In the genomic region with DNA sequence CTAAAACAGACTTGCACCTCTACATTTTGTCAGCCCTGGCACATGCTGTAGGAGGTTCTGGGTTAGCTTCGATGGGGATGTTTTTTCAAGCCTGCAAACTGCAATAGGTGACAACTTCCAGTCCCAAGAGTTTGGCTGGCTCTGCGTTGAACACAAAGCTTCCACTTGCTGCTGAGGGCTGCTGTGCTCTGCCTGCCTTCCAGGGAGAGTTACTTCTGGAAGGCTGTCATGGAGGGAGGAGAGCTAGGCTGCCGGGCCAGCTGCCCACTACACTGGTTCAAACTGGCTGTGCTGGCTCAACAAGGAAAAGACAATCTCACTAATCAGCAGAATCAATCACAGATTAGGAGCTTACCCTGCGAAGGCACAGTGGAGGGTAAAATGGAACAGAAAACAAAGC, we compare ENCODE assay signal across 1 cellular context.
TF ChIP-seq lines count a peak whose summit lies in the region.

No MANE protein-coding gene starts in this region.

TF ChIP-seq in K562, 482 proteins besides CTCF, POLR2A, EP300 and RAD21 (continued from another document):
- TF ChIP-seq, protein P1, sequence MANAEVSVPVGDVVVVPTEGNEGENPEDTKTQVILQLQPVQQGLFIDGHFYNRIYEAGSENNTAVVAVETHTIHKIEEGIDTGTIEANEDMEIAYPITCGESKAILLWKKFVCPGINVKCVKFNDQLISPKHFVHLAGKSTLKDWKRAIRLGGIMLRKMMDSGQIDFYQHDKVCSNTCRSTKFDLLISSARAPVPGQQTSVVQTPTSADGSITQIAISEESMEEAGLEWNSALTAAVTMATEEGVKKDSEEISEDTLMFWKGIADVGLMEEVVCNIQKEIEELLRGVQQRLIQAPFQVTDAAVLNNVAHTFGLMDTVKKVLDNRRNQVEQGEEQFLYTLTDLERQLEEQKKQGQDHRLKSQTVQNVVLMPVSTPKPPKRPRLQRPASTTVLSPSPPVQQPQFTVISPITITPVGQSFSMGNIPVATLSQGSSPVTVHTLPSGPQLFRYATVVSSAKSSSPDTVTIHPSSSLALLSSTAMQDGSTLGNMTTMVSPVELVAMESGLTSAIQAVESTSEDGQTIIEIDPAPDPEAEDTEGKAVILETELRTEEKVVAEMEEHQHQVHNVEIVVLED (CRISPR knock-in tag; IDR thresholded peaks at IDR 0.05) = peak; percentile 26; the same call in 1 of the 2 replicates
- TF ChIP-seq BCL6 (CRISPR knock-in tag; IDR thresholded peaks at IDR 0.05) (0 out of 2 replicates have a peak, but pooled peaks have one; percentile 33), SRF (CRISPR knock-in tag; IDR thresholded peaks at IDR 0.05) (0 out of 4 replicates have a peak, but pooled peaks of 1 of the 2 experiments have one; percentile 14), ZNF583 (CRISPR knock-in tag; IDR thresholded peaks at IDR 0.05) (peak; percentile 89; the same call in 1 of the 2 replicates), GABPA (tag; conservative IDR thresholded peaks at IDR 0.05; ENCODE audit: low read depth) (0 out of 2 replicates have a peak, but pooled peaks have one; percentile 22), ZNF41 (CRISPR knock-in tag; conservative IDR thresholded peaks at IDR 0.05) (peak; percentile 45; the same call in 1 of the 2 replicates), SOX6 (IDR thresholded peaks at IDR 0.05) (0 out of 2 replicates have a peak, but pooled peaks have one; percentile 28), KLF6 (CRISPR knock-in tag; IDR thresholded peaks at IDR 0.05; ENCODE audit: borderline replicate concordance) (peak; percentile 85; the same call in 1 of the 2 replicates), SP1 (CRISPR knock-in tag; IDR thresholded peaks at IDR 0.05) (no peak), MAZ (CRISPR knock-in tag; conservative IDR thresholded peaks at IDR 0.05 in 1 of 2, IDR thresholded peaks at IDR 0.05 in 1 of 2) (peak in 1 of 2 experiments; percentile 72; a peak in 2 of 4 replicates), PYGO2 (tag; IDR thresholded peaks at IDR 0.05) (peak; percentile 75; the same call in 1 of the 2 replicates), BACH1 (tag; IDR thresholded peaks at IDR 0.05) (0 out of 2 replicates have a peak, but pooled peaks have one; percentile 48), HDAC8 (tag; IDR thresholded peaks at IDR 0.05) (no peak), NR2C1 (IDR thresholded peaks at IDR 0.05) (no peak), NR2C1 (tag; IDR thresholded peaks at IDR 0.05) (peak; percentile 56; the same call in 1 of the 2 replicates), ZNF224 (CRISPR knock-in tag; IDR thresholded peaks at IDR 0.05) (no peak), ZNF76 (CRISPR knock-in tag; IDR thresholded peaks at IDR 0.05; ENCODE audit: borderline replicate concordance) (peak; percentile 50; the same call in 1 of the 2 replicates), ZNF316 (IDR thresholded peaks at IDR 0.05) (peak; percentile 67), ZNF717 (CRISPR knock-in tag; IDR thresholded peaks at IDR 0.05) (no peak), CXXC5 (CRISPR knock-in tag; IDR thresholded peaks at IDR 0.05) (peak; percentile 55), ZNF175 (CRISPR knock-in tag; IDR thresholded peaks at IDR 0.05; ENCODE audit: low read depth) (0 out of 2 replicates have a peak, but pooled peaks have one; percentile 35), SRSF9 (IDR thresholded peaks at IDR 0.05; ENCODE audit: borderline replicate concordance, low read depth, low read length) (no peak), E2F3 (CRISPR knock-in tag; IDR thresholded peaks at IDR 0.05) (peak; percentile 91), ERF (CRISPR knock-in tag; IDR thresholded peaks at IDR 0.05) (peak; percentile 67; the same call in 1 of the 2 replicates), L3MBTL2 (IDR thresholded peaks at IDR 0.05) (peak; percentile 62)
- TF ChIP-seq, protein P2, sequence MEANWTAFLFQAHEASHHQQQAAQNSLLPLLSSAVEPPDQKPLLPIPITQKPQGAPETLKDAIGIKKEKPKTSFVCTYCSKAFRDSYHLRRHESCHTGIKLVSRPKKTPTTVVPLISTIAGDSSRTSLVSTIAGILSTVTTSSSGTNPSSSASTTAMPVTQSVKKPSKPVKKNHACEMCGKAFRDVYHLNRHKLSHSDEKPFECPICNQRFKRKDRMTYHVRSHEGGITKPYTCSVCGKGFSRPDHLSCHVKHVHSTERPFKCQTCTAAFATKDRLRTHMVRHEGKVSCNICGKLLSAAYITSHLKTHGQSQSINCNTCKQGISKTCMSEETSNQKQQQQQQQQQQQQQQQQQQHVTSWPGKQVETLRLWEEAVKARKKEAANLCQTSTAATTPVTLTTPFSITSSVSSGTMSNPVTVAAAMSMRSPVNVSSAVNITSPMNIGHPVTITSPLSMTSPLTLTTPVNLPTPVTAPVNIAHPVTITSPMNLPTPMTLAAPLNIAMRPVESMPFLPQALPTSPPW (CRISPR knock-in tag; IDR thresholded peaks at IDR 0.05) = peak; percentile 25; the same call in 1 of the 2 replicates
- TF ChIP-seq, protein P3, sequence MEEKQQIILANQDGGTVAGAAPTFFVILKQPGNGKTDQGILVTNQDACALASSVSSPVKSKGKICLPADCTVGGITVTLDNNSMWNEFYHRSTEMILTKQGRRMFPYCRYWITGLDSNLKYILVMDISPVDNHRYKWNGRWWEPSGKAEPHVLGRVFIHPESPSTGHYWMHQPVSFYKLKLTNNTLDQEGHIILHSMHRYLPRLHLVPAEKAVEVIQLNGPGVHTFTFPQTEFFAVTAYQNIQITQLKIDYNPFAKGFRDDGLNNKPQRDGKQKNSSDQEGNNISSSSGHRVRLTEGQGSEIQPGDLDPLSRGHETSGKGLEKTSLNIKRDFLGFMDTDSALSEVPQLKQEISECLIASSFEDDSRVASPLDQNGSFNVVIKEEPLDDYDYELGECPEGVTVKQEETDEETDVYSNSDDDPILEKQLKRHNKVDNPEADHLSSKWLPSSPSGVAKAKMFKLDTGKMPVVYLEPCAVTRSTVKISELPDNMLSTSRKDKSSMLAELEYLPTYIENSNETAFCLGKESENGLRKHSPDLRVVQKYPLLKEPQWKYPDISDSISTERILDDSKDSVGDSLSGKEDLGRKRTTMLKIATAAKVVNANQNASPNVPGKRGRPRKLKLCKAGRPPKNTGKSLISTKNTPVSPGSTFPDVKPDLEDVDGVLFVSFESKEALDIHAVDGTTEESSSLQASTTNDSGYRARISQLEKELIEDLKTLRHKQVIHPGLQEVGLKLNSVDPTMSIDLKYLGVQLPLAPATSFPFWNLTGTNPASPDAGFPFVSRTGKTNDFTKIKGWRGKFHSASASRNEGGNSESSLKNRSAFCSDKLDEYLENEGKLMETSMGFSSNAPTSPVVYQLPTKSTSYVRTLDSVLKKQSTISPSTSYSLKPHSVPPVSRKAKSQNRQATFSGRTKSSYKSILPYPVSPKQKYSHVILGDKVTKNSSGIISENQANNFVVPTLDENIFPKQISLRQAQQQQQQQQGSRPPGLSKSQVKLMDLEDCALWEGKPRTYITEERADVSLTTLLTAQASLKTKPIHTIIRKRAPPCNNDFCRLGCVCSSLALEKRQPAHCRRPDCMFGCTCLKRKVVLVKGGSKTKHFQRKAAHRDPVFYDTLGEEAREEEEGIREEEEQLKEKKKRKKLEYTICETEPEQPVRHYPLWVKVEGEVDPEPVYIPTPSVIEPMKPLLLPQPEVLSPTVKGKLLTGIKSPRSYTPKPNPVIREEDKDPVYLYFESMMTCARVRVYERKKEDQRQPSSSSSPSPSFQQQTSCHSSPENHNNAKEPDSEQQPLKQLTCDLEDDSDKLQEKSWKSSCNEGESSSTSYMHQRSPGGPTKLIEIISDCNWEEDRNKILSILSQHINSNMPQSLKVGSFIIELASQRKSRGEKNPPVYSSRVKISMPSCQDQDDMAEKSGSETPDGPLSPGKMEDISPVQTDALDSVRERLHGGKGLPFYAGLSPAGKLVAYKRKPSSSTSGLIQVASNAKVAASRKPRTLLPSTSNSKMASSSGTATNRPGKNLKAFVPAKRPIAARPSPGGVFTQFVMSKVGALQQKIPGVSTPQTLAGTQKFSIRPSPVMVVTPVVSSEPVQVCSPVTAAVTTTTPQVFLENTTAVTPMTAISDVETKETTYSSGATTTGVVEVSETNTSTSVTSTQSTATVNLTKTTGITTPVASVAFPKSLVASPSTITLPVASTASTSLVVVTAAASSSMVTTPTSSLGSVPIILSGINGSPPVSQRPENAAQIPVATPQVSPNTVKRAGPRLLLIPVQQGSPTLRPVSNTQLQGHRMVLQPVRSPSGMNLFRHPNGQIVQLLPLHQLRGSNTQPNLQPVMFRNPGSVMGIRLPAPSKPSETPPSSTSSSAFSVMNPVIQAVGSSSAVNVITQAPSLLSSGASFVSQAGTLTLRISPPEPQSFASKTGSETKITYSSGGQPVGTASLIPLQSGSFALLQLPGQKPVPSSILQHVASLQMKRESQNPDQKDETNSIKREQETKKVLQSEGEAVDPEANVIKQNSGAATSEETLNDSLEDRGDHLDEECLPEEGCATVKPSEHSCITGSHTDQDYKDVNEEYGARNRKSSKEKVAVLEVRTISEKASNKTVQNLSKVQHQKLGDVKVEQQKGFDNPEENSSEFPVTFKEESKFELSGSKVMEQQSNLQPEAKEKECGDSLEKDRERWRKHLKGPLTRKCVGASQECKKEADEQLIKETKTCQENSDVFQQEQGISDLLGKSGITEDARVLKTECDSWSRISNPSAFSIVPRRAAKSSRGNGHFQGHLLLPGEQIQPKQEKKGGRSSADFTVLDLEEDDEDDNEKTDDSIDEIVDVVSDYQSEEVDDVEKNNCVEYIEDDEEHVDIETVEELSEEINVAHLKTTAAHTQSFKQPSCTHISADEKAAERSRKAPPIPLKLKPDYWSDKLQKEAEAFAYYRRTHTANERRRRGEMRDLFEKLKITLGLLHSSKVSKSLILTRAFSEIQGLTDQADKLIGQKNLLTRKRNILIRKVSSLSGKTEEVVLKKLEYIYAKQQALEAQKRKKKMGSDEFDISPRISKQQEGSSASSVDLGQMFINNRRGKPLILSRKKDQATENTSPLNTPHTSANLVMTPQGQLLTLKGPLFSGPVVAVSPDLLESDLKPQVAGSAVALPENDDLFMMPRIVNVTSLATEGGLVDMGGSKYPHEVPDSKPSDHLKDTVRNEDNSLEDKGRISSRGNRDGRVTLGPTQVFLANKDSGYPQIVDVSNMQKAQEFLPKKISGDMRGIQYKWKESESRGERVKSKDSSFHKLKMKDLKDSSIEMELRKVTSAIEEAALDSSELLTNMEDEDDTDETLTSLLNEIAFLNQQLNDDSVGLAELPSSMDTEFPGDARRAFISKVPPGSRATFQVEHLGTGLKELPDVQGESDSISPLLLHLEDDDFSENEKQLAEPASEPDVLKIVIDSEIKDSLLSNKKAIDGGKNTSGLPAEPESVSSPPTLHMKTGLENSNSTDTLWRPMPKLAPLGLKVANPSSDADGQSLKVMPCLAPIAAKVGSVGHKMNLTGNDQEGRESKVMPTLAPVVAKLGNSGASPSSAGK (IDR thresholded peaks at IDR 0.05) = 0 out of 2 replicates have a peak, but pooled peaks have one; percentile 45
- TF ChIP-seq, protein P4, sequence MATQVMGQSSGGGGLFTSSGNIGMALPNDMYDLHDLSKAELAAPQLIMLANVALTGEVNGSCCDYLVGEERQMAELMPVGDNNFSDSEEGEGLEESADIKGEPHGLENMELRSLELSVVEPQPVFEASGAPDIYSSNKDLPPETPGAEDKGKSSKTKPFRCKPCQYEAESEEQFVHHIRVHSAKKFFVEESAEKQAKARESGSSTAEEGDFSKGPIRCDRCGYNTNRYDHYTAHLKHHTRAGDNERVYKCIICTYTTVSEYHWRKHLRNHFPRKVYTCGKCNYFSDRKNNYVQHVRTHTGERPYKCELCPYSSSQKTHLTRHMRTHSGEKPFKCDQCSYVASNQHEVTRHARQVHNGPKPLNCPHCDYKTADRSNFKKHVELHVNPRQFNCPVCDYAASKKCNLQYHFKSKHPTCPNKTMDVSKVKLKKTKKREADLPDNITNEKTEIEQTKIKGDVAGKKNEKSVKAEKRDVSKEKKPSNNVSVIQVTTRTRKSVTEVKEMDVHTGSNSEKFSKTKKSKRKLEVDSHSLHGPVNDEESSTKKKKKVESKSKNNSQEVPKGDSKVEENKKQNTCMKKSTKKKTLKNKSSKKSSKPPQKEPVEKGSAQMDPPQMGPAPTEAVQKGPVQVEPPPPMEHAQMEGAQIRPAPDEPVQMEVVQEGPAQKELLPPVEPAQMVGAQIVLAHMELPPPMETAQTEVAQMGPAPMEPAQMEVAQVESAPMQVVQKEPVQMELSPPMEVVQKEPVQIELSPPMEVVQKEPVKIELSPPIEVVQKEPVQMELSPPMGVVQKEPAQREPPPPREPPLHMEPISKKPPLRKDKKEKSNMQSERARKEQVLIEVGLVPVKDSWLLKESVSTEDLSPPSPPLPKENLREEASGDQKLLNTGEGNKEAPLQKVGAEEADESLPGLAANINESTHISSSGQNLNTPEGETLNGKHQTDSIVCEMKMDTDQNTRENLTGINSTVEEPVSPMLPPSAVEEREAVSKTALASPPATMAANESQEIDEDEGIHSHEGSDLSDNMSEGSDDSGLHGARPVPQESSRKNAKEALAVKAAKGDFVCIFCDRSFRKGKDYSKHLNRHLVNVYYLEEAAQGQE (CRISPR knock-in tag; IDR thresholded peaks at IDR 0.05; ENCODE audit: low read depth) = 0 out of 2 replicates have a peak, but pooled peaks have one; percentile 47
- TF ChIP-seq, protein P5, sequence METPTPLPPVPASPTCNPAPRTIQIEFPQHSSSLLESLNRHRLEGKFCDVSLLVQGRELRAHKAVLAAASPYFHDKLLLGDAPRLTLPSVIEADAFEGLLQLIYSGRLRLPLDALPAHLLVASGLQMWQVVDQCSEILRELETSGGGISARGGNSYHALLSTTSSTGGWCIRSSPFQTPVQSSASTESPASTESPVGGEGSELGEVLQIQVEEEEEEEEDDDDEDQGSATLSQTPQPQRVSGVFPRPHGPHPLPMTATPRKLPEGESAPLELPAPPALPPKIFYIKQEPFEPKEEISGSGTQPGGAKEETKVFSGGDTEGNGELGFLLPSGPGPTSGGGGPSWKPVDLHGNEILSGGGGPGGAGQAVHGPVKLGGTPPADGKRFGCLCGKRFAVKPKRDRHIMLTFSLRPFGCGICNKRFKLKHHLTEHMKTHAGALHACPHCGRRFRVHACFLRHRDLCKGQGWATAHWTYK (CRISPR knock-in tag; IDR thresholded peaks at IDR 0.05) = peak; percentile 87; the same call in 1 of the 2 replicates
- TF ChIP-seq, protein P6, sequence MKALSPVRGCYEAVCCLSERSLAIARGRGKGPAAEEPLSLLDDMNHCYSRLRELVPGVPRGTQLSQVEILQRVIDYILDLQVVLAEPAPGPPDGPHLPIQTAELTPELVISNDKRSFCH (CRISPR knock-in tag; IDR thresholded peaks at IDR 0.05) = no peak
- TF ChIP-seq, protein P6 (tag; IDR thresholded peaks at IDR 0.05) = 0 out of 2 replicates have a peak, but pooled peaks have one; percentile 69
